Comparison of ENCODE assay signal across 14 cellular contexts in the genomic region with DNA sequence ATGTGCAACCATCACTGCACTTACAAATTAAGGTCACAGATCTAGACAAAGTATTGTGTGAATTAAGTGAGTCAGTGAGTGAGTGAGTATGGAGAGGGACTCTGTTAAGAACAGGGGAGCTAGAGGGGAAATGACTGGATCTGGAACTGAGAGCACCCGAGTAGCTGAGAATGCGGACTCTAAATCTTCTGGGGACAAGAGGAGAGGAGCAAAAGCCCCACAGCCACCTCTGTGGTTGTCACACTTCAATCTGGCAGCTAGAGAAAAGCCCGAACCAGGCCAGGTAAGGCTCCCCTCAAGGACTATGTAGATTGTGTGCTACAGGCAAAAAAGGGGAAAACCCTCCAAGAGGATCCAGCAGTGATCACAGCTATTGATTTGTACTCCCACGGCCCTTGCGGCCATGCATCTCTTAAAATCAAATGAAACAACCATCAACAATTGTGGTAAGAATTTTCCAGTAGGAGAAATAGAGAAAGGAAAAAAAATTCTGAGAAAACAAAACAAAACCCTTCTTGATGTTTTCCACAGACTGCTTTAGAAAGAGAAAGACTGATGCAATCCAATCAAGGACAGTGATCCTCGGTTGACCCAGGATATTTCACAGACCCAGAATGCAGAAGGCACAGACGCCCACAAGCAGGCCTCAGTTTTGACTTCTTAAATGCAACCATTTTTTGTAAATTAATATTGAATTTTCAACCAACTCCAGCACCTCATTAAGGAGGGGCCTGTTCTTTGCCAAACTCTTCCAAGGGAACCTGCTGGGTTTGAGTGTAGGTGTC.
DNase-seq lines count a peak whose midpoint lies in the region; ATAC-seq and TF ChIP-seq lines count a peak whose summit lies in the region.
"Had no signal": no experiment of that assay in that cellular context is flagged by ENCODE, and none has a peak within 500 bp of the region (broad histone marks: within the 10 kb centered on the region; RNA-seq: fewer than 3 reads in every experiment).

No MANE protein-coding gene starts in this region.

- H3K4me3 Mint-ChIP-seq in activated naive CD8-positive, alpha-beta T cell treated with anti-CD3 and anti-CD28 coated beads, Interleukin-2, amount 50 U/mL, for 24 hours: no peak overlapping the region
- H3K4me3 Mint-ChIP-seq in activated naive CD8-positive, alpha-beta T cell treated with anti-CD3 and anti-CD28 coated beads for 36 hours: no peak overlapping the region
- H3K4me3 Mint-ChIP-seq in WTC11 (no peak overlapping the region), CD14-positive monocyte (no peak overlapping the region)
- no peak overlapping the region for H3K4me3 Mint-ChIP-seq in stimulated activated naive CD8-positive, alpha-beta T cell treated with anti-CD3 and anti-CD28 coated beads, Interleukin-15, Interleukin-2, amounts not matched to agents 100 ng/mL and 50 ng/mL, for 24 hours
- H3K4me3 Mint-ChIP-seq: activated T-cell treated with anti-CD3 and anti-CD28 coated beads, Interleukin-2, amount 50 U/mL, for 24 hours; T-helper 1 cell treated with Interleukin-12 subunit alpha and Interleukin-12 subunit beta and Interleukin-4 antibody, amounts not matched to agents 30 μg/mL and 1 μg/mL, for 36 hours had no signal

- H3K9me3 ChIP-seq in breast epithelium: no peaks in the 10 kb centered on the region
- H3K9me3 ChIP-seq: BLaER1 had no signal

- H3K27me3 Mint-ChIP-seq in activated naive CD8-positive, alpha-beta T cell treated with anti-CD3 and anti-CD28 coated beads, Interleukin-2, amount 50 U/mL, for 24 hours: no peaks in the 10 kb centered on the region
- no peaks in the 10 kb centered on the region for H3K27me3 Mint-ChIP-seq in activated naive CD8-positive, alpha-beta T cell treated with anti-CD3 and anti-CD28 coated beads for 36 hours
- H3K27me3 Mint-ChIP-seq in WTC11 (ENCODE audit: low read depth) (no peaks in the 10 kb centered on the region), CD14-positive monocyte (ENCODE audit: low read depth in 3 of 3) (peaks cover 0 to 2% (median 0%) of the 10 kb centered on the region in 3 donors)
- no peaks in the 10 kb centered on the region for H3K27me3 Mint-ChIP-seq in stimulated activated naive CD8-positive, alpha-beta T cell treated with anti-CD3 and anti-CD28 coated beads, Interleukin-15, Interleukin-2, amounts not matched to agents 100 ng/mL and 50 ng/mL, for 24 hours
- H3K27me3 Mint-ChIP-seq: activated T-cell treated with anti-CD3 and anti-CD28 coated beads, Interleukin-2, amount 50 U/mL, for 24 hours had no signal

- H3K9me3 Mint-ChIP-seq in activated naive CD8-positive, alpha-beta T cell treated with anti-CD3 and anti-CD28 coated beads, Interleukin-2, amount 50 U/mL, for 24 hours: peaks cover 2% of the 10 kb centered on the region
- H3K9me3 Mint-ChIP-seq in activated naive CD8-positive, alpha-beta T cell treated with anti-CD3 and anti-CD28 coated beads for 36 hours: no peaks in the 10 kb centered on the region
- H3K9me3 Mint-ChIP-seq in WTC11 (peaks cover 12% of the 10 kb centered on the region), CD14-positive monocyte (peaks cover 0 to 7% (median 3%) of the 10 kb centered on the region in 7 donors)
- H3K9me3 Mint-ChIP-seq in stimulated activated naive CD8-positive, alpha-beta T cell treated with anti-CD3 and anti-CD28 coated beads, Interleukin-15, Interleukin-2, amounts not matched to agents 100 ng/mL and 50 ng/mL, for 24 hours: peaks cover 3% of the 10 kb centered on the region

- no peaks in the 10 kb centered on the region for H3K4me1 ChIP-seq in breast epithelium
- H3K4me1 ChIP-seq: BLaER1 had no signal

- H3K36me3 Mint-ChIP-seq in activated naive CD8-positive, alpha-beta T cell treated with anti-CD3 and anti-CD28 coated beads, Interleukin-2, amount 50 U/mL, for 24 hours (ENCODE audit: low read depth): peaks cover 2% of the 10 kb centered on the region
- H3K36me3 Mint-ChIP-seq in activated naive CD8-positive, alpha-beta T cell treated with anti-CD3 and anti-CD28 coated beads for 36 hours: peaks cover 3% of the 10 kb centered on the region
- peaks cover 2% of the 10 kb centered on the region; the same call in 1 of the 2 replicates for H3K36me3 Mint-ChIP-seq in WTC11
- H3K36me3 Mint-ChIP-seq in stimulated activated naive CD8-positive, alpha-beta T cell treated with anti-CD3 and anti-CD28 coated beads, Interleukin-15, Interleukin-2, amounts not matched to agents 100 ng/mL and 50 ng/mL, for 24 hours (ENCODE audit: low read depth): no peaks in the 10 kb centered on the region
- peaks cover under 1 to 1% of the 10 kb centered on the region in 2 donors for H3K36me3 Mint-ChIP-seq in CD14-positive monocyte

- POLR2A ChIA-PET in WTC11 (lab: Charles Lee): interaction anchor here (0.5 kb wide), 1 partner anchor 217 kb away, joined by 3 read pairs; no protein-coding TSS in a partner anchor

- ATAC-seq in activated naive CD8-positive, alpha-beta T cell treated with anti-CD3 and anti-CD28 coated beads, Interleukin-2, amount 50 U/mL, for 24 hours: peak; percentile 80
- peak; percentile 89 for ATAC-seq in HG02610 (IDR thresholded peaks at IDR 0.05; ENCODE audit: unreplicated experiment)
- ATAC-seq in WTC11: peak; percentile 32; the same call in 1 of the 2 replicates

- DNase-seq in activated naive CD8-positive, alpha-beta T cell treated with anti-CD3 and anti-CD28 coated beads, Interleukin-2, amount 50 U/mL, for 24 hours: no peak
- DNase-seq in activated naive CD8-positive, alpha-beta T cell treated with anti-CD3 and anti-CD28 coated beads for 36 hours: no peak
- DNase-seq in WTC11 (ENCODE audit: low spot score) (no peak), iPS-NIHi11 (ENCODE audit: low spot score) (no peak), breast epithelium (ENCODE audit: low spot score in 2 of 2) (no peak), CD14-positive monocyte (ENCODE audit: low spot score) (no peak)
- DNase-seq: activated T-cell treated with anti-CD3 and anti-CD28 coated beads, Interleukin-2, amount 50 U/mL, for 24 hours; KG1; NCI-H526 treated with DMSO at 0.1 percent for 48 hours; small intestine had no signal

- intact Hi-C loops in breast epithelium (cut with DNase I; ENCODE audit: low total_unique reads) (no loop called here), CD14-positive monocyte (cut with micrococcal nuclease) (no loop called here)

- CTCF ChIA-PET in WTC11 (lab: Charles Lee): no interaction called here

- peak overlapping the region; percentile 5 for H3K27ac Mint-ChIP-seq in activated naive CD8-positive, alpha-beta T cell treated with anti-CD3 and anti-CD28 coated beads, Interleukin-2, amount 50 U/mL, for 24 hours
- H3K27ac Mint-ChIP-seq in activated naive CD8-positive, alpha-beta T cell treated with anti-CD3 and anti-CD28 coated beads for 36 hours: no peak overlapping the region
- peak overlapping the region; percentile 67; the same call in 1 of the 2 replicates for H3K27ac Mint-ChIP-seq in WTC11
- peak overlapping the region; percentile 31 for H3K27ac Mint-ChIP-seq in stimulated activated naive CD8-positive, alpha-beta T cell treated with anti-CD3 and anti-CD28 coated beads, Interleukin-15, Interleukin-2, amounts not matched to agents 100 ng/mL and 50 ng/mL, for 24 hours
- no peak overlapping the region for H3K27ac Mint-ChIP-seq in CD14-positive monocyte
- H3K27ac Mint-ChIP-seq: activated T-cell treated with anti-CD3 and anti-CD28 coated beads, Interleukin-2, amount 50 U/mL, for 24 hours; T-helper 1 cell treated with Interleukin-12 subunit alpha and Interleukin-12 subunit beta and Interleukin-4 antibody, amounts not matched to agents 30 μg/mL and 1 μg/mL, for 36 hours had no signal

- H3K27me3 ChIP-seq in breast epithelium: no peaks in the 10 kb centered on the region
- H3K27me3 ChIP-seq: BLaER1 had no signal

- H3K4me3 ChIP-seq in breast epithelium: no peak overlapping the region
- H3K4me3 ChIP-seq: BLaER1 had no signal

- TF ChIP-seq CTCF in WTC11 (IDR thresholded peaks at IDR 0.05) (no peak), breast epithelium (IDR thresholded peaks at IDR 0.05) (no peak), CD14-positive monocyte (IDR thresholded peaks at IDR 0.05) (no peak)

- H3K36me3 ChIP-seq in breast epithelium: no peaks in the 10 kb centered on the region
- H3K36me3 ChIP-seq: BLaER1 had no signal

- H3K27ac ChIP-seq in breast epithelium: peak overlapping the region in 1 of 2 donors; percentile 15
- H3K27ac ChIP-seq: BLaER1 had no signal

- H3K4me1 Mint-ChIP-seq in activated naive CD8-positive, alpha-beta T cell treated with anti-CD3 and anti-CD28 coated beads, Interleukin-2, amount 50 U/mL, for 24 hours: no peaks in the 10 kb centered on the region
- peaks cover 6% of the 10 kb centered on the region for H3K4me1 Mint-ChIP-seq in activated naive CD8-positive, alpha-beta T cell treated with anti-CD3 and anti-CD28 coated beads for 36 hours
- H3K4me1 Mint-ChIP-seq in WTC11: peaks cover 19% of the 10 kb centered on the region
- H3K4me1 Mint-ChIP-seq in stimulated activated naive CD8-positive, alpha-beta T cell treated with anti-CD3 and anti-CD28 coated beads, Interleukin-15, Interleukin-2, amounts not matched to agents 100 ng/mL and 50 ng/mL, for 24 hours (ENCODE audit: low read depth): peaks cover 6% of the 10 kb centered on the region
- no peaks in the 10 kb centered on the region for H3K4me1 Mint-ChIP-seq in CD14-positive monocyte

- no peak for TF ChIP-seq POLR2A in breast epithelium (IDR thresholded peaks at IDR 0.05)

TF ChIP-seq in WTC11, 78 proteins besides CTCF, POLR2A, EP300 and RAD21:
- TF ChIP-seq, protein P1, sequence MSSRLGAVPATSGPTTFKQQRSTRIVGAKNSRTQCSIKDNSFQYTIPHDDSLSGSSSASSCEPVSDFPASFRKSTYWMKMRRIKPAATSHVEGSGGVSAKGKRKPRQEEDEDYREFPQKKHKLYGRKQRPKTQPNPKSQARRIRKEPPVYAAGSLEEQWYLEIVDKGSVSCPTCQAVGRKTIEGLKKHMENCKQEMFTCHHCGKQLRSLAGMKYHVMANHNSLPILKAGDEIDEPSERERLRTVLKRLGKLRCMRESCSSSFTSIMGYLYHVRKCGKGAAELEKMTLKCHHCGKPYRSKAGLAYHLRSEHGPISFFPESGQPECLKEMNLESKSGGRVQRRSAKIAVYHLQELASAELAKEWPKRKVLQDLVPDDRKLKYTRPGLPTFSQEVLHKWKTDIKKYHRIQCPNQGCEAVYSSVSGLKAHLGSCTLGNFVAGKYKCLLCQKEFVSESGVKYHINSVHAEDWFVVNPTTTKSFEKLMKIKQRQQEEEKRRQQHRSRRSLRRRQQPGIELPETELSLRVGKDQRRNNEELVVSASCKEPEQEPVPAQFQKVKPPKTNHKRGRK (CRISPR knock-in tag; IDR thresholded peaks at IDR 0.05; ENCODE audit: borderline replicate concordance): no peak
- TF ChIP-seq GABPB1 (CRISPR knock-in tag; IDR thresholded peaks at IDR 0.05): 0 out of 2 replicates have a peak, but pooled peaks have one; percentile 41

Comparison
In these comparisons a context has a peak if more than half of its experiments do, and no peak if none do; other contexts are left out.
1. H3K27ac Mint-ChIP-seq: peak in activated naive CD8-positive, alpha-beta T cell treated with anti-CD3 and anti-CD28 coated beads, Interleukin-2, amount 50 U/mL, for 24 hours (single experiment), WTC11 (single experiment) and stimulated activated naive CD8-positive, alpha-beta T cell treated with anti-CD3 and anti-CD28 coated beads, Interleukin-15, Interleukin-2, amounts not matched to agents 100 ng/mL and 50 ng/mL, for 24 hours (single experiment); none in activated naive CD8-positive, alpha-beta T cell treated with anti-CD3 and anti-CD28 coated beads for 36 hours (single experiment) and CD14-positive monocyte (0 of 7).
2. ATAC-seq: peak in every context shown above with its lines; median percentile 89 in HG02610; 80 in activated naive CD8-positive, alpha-beta T cell treated with anti-CD3 and anti-CD28 coated beads, Interleukin-2, amount 50 U/mL, for 24 hours; 32 in WTC11.